ENCODE assay signal across 1 cellular context in the genomic region with DNA sequence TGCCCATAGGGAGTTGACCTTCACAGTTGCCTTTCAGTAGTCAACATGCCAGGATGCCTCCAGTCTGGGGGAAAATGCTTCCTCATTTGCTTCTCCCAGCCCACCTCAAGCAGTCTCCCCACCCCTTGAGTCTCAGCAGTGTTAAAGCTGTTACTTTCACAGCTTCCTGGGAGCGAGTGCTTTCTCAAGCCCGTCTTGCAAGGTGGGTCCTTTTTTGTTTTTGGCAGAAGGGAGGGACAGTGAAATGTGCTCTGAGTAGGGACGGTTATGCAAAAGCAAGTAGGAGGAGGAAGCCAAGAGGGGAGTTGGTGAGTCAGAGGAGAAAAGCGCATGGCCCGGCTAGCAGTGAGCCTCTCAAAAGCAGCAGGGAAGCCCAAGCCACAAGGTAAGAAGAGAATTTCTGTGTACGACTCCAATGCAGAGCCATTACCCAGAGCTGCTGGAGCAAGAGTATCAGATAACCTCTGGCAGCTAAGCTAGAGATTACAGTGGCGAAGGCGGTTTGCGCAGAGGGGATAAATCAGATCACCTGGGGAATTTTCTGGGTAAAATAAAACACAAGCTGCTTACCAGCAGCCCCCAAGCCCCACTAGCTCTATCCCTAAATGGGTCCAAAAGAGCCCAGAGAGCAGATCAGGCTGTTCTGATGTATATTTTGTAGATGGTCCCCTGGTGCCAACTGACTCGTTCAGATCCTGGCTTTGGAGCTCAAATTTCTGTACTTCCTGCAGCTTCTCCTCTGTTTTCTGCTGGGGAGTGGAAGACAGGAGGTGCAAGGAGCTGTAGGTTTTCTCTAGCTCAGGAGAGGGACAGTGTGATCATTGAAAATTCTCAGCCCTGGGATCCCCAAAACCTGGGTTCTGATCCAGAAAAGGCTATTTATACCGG.
TF ChIP-seq lines count a peak whose summit lies in the region.

Gene CHST4, plus strand, starts transcription at position 316 of the 888 bp plus-strand sequence. CDS start 10,252 bp downstream, outside the sequence.

TF ChIP-seq in SK-N-SH treated with all-trans-retinoic acid at 6 μM for 48 hours, 23 proteins besides CTCF, POLR2A, EP300 and RAD21 (continued from another document):
- TF ChIP-seq ZNF8 (CRISPR knock-in tag; IDR thresholded peaks at IDR 0.05) (no peak), ISL1 (CRISPR knock-in tag; IDR thresholded peaks at IDR 0.05) (no peak), RARB (CRISPR knock-in tag; IDR thresholded peaks at IDR 0.05) (no peak), ESRRG (CRISPR knock-in tag; IDR thresholded peaks at IDR 0.05) (no peak)
